In the genomic region with DNA sequence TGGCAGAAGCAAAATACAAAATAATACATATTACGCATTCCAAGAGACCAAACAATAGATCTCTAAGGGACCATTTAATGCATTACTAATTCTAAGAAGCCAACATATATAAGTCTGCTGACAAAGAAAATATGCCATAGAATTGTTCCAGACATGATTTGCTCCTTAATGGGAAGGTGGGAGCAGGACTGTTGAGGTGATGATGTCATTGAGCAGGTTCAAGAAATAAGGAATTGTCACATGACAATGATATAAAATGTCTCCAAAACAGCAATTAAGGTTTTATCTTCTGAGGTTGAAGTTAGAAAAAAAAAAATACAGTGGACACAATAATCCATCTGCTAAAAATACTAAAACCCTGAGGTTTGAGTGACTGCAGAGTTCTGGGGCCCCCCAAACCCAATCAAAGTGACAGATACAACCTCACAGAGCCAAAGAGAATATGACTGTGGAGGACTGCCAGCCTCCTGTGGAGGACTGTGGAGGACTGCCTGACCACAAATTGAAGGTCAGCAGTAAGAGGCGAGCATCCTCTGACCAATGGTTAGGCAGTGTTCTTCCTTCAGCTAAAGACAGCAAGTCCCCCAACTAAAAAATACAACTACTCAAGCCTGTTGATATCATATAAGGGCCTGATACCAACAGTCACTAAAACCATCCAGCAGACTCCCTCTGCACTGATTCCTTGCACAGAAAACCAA, we compare ENCODE assay signal across 18 cellular contexts. TPM values are rescaled to one million over a fixed set of nuclear protein-coding genes. Genes with fewer than 3 reads are reported as not detected.
DNase-seq lines count a peak whose midpoint lies in the region; ATAC-seq, FAIRE-seq and TF ChIP-seq lines count a peak whose summit lies in the region.
"Had no signal": no experiment of that assay in that cellular context is flagged by ENCODE, and none has a peak within 500 bp of the region (broad histone marks: within the 10 kb centered on the region; RNA-seq: fewer than 3 reads in every experiment).

No MANE protein-coding gene starts in this region.

- H3K4me3 ChIP-seq in HepG2 (replicated peaks in 1 of 3; ENCODE audit: insufficient read depth in 1 of 3, low read depth in 2 of 3, low read length in 3 of 3) (no peak overlapping the region), right lobe of liver (no peak overlapping the region), choroid plexus epithelial cell (ENCODE audit: low read depth, low read length) (no peak overlapping the region)
- H3K4me3 ChIP-seq: A549; BLaER1 treated with 17β-estradiol and CSF1 and Interleukin-3, amounts not matched to agents 10 nM and 100 nM had no signal

- no peak for TF ChIP-seq EP300 in HepG2 (IDR thresholded peaks at IDR 0.05; ENCODE audit: low read depth in 2 of 2, low read length in 2 of 2)
- no peak for TF ChIP-seq EP300 in HepG2 (CRISPR knock-in tag; IDR thresholded peaks at IDR 0.05; ENCODE audit: borderline replicate concordance)

- BruUV-seq in HepG2 (replicated peaks; lab: Mats Ljungman, UMichigan) = no TSS peak

- H2AFZ ChIP-seq in HepG2 (ENCODE audit: low read length) = no peak overlapping the region

- intact Hi-C loops in HepG2 (cut with micrococcal nuclease; ENCODE audit: unreplicated experiment) = no loop called here
- intact Hi-C loops in right lobe of liver (cut with DNase I) = no loop called here

- over 99% methylated on average over 2 of the region's 2 CpGs for WGBS in HepG2 (ENCODE audit: low lambda C conversion rate)
- 100% methylated on average over 2 of the region's 2 CpGs for WGBS in right lobe of liver (ENCODE audit: insufficient coverage, low coverage, low lambda C conversion rate, missing lambda C conversion rate)

- H3K4me1 ChIP-seq in HepG2 (ENCODE audit: insufficient read depth, low read length) (no peaks in the 10 kb centered on the region), right lobe of liver (no peaks in the 10 kb centered on the region)
- H3K4me1 ChIP-seq: Caco-2 had no signal

- CTCF ChIA-PET in HepG2 (lab: Yijun Ruan, JAX; ENCODE audit: low intra/inter-chr PET ratio, low total read pairs) = no interaction called here

- POLR2A ChIA-PET in HepG2 (lab: Yijun Ruan, JAX) = no interaction called here

- DNase-seq in HepG2 (ENCODE audit: low spot score) = no peak
- DNase-seq in right lobe of liver = no peak
- peak; percentile 12 for DNase-seq in choroid plexus epithelial cell (ENCODE audit: low read depth)
- DNase-seq in GOT3 (lab: John Stamatoyannopoulos, UW) = no peak
- DNase-seq: AML-193; Caco-2; Calu3; CD4-positive, alpha-beta T cell; CD8-positive, alpha-beta T cell; DMS79 treated with DMSO at 0.1 percent for 48 hours; GF-D8 had no signal

- H3K9me3 ChIP-seq in HepG2 (ENCODE audit: low read length) (no peaks in the 10 kb centered on the region), right lobe of liver (no peaks in the 10 kb centered on the region)
- H3K9me3 ChIP-seq: A549; BLaER1 treated with 17β-estradiol and CSF1 and Interleukin-3, amounts not matched to agents 10 nM and 100 nM; Caco-2 had no signal

- in situ Hi-C loops in HepG2 (cut with HindIII; ENCODE audit: extremely low pct_ligation_motif_present, low pct_unique_long_range_greater_than_20kb) = no loop called here

- H3K9ac ChIP-seq in HepG2 (ENCODE audit: insufficient read depth, low read depth, low read length) = no peak overlapping the region
- H3K9ac ChIP-seq: BLaER1 treated with 17β-estradiol and CSF1 and Interleukin-3, amounts not matched to agents 10 nM and 100 nM had no signal

- FAIRE-seq in HepG2 (lab: Jason Lieb, UNC) = peak; percentile 4
- FAIRE-seq: A549, D721Med, G401.6 had no signal

- H3K27ac ChIP-seq in HepG2 (ENCODE audit: extremely low read length, insufficient read depth, low read length) (no peak overlapping the region), right lobe of liver (no peak overlapping the region)
- H3K27ac ChIP-seq: 22Rv1; BLaER1 treated with 17β-estradiol and CSF1 and Interleukin-3, amounts not matched to agents 10 nM and 100 nM had no signal

- H3K4me2 ChIP-seq in HepG2 (ENCODE audit: low read depth, low read length) = no peak overlapping the region
- H3K4me2 ChIP-seq: BLaER1 treated with 17β-estradiol and CSF1 and Interleukin-3, amounts not matched to agents 10 nM and 100 nM had no signal

- no peaks in the 10 kb centered on the region for H3K79me2 ChIP-seq in HepG2 (ENCODE audit: insufficient read depth, low read length)

- ATAC-seq in HepG2 (no peak), right lobe of liver (no peak)
- ATAC-seq: A549; CD8-positive, alpha-beta T cell had no signal

- H3K27me3 ChIP-seq in HepG2 (ENCODE audit: control insufficient read depth in 1 of 2, insufficient read depth in 2 of 2, low read length in 2 of 2) (no peaks in the 10 kb centered on the region; a peak in 1 of 5 replicates), right lobe of liver (no peaks in the 10 kb centered on the region)
- H3K27me3 ChIP-seq: BLaER1 treated with 17β-estradiol and CSF1 and Interleukin-3, amounts not matched to agents 10 nM and 100 nM had no signal

- TF ChIP-seq RAD21 in HepG2 (CRISPR knock-in tag; IDR thresholded peaks at IDR 0.05) = no peak

- H3K36me3 ChIP-seq in HepG2 (replicated peaks in 1 of 2; ENCODE audit: control insufficient read depth in 1 of 2, insufficient read depth in 2 of 2, low read length in 2 of 2) (no peaks in the 10 kb centered on the region), right lobe of liver (no peaks in the 10 kb centered on the region)

- TF ChIP-seq POLR2A in HepG2 (IDR thresholded peaks at IDR 0.05; ENCODE audit: insufficient read depth in 1 of 2, low read depth in 2 of 2, low read length in 2 of 2) (no peak), right lobe of liver (IDR thresholded peaks at IDR 0.05) (no peak)

- no peaks in the 10 kb centered on the region for H4K20me1 ChIP-seq in HepG2 (ENCODE audit: insufficient read depth, low read length)
- H4K20me1 ChIP-seq: BLaER1 treated with 17β-estradiol and CSF1 and Interleukin-3, amounts not matched to agents 10 nM and 100 nM had no signal

- TF ChIP-seq CTCF in HepG2 (CRISPR knock-in tag; IDR thresholded peaks at IDR 0.05) = no peak
- no peak for TF ChIP-seq CTCF in right lobe of liver (IDR thresholded peaks at IDR 0.05)
- TF ChIP-seq CTCF in choroid plexus epithelial cell (conservative IDR thresholded peaks at IDR 0.05; ENCODE audit: low read depth, low read length) = no peak

RNA-seq across cellular contexts. Expression of a gene that starts 39.0 kb away (rescaled TPM):
- total RNA-seq in HepG2 (2016; rRNA removed; fragmentation: Illumina TruSeq; extraction: Trizol) = 321 and 480 TPM in 2 replicates
- 182 and 204 TPM in 2 replicates for total RNA-seq in HepG2 (2016; cell fraction: cytosol; rRNA removed; fragmentation: Illumina TruSeq; extraction: Trizol; ENCODE audit: low read depth)
- 330 and 503 TPM in 2 replicates for total RNA-seq in HepG2 (2016; cell fraction: insoluble cytoplasmic fraction; rRNA removed; fragmentation: Illumina TruSeq; extraction: Trizol)
- total RNA-seq in HepG2 (2016; cell fraction: membrane; rRNA removed; fragmentation: Illumina TruSeq; extraction: Trizol) = 320 and 325 TPM in 2 replicates
- total RNA-seq in HepG2 (2016; cell fraction: nucleus; rRNA removed; fragmentation: Illumina TruSeq; extraction: Trizol) = 122 and 129 TPM in 2 replicates
- polyA plus RNA-seq in HepG2 (2011; rRNA removed) = 253 and 320 TPM in 2 replicates
- polyA plus RNA-seq in HepG2 (2011; cell fraction: cytosol; rRNA removed) = 433 and 522 TPM in 2 replicates
- polyA plus RNA-seq in HepG2 (2011; cell fraction: nucleus; rRNA removed) = 91.8 and 123 TPM in 2 replicates
- 249 and 333 TPM in 2 replicates for polyA plus RNA-seq in HepG2 (2012)
- polyA plus RNA-seq in HepG2 (2016; cell fraction: cytosol; fragmentation: Illumina TruSeq; extraction: Trizol; ENCODE audit: low read depth) = 294 and 323 TPM in 2 replicates
- polyA plus RNA-seq in HepG2 (2016; cell fraction: insoluble cytoplasmic fraction; fragmentation: Illumina TruSeq; extraction: Trizol; ENCODE audit: low read depth) = 735 and 804 TPM in 2 replicates
- polyA plus RNA-seq in HepG2 (2016; cell fraction: membrane; fragmentation: Illumina TruSeq; extraction: Trizol; ENCODE audit: low read depth) = 428 and 438 TPM in 2 replicates
- polyA plus RNA-seq in HepG2 (2016; cell fraction: nucleus; fragmentation: Illumina TruSeq; extraction: Trizol; ENCODE audit: insufficient read depth, low read depth) = 298 and 310 TPM in 2 replicates
- polyA minus RNA-seq in HepG2 (2011; rRNA and poly(A)+ RNA removed; ENCODE audit: low replicate concordance) = 74.4 and 157 TPM in 2 replicates
- polyA minus RNA-seq in HepG2 (2011; cell fraction: cytosol; rRNA and poly(A)+ RNA removed) = 41.7 and 56.4 TPM in 2 replicates
- polyA minus RNA-seq in HepG2 (2011; cell fraction: nucleus; rRNA and poly(A)+ RNA removed) = 32.9 and 43.8 TPM in 2 replicates
- 100 to 1,000 TPM in 1 of 6 experiments, 10 to 100 TPM in 5; 61.8 to 104 (median 75.6) TPM for total RNA-seq in right lobe of liver

RNA-seq across cellular contexts. Expression of a gene that starts 45.9 kb away (rescaled TPM):
- total RNA-seq in HepG2 (2016; rRNA removed; fragmentation: Illumina TruSeq; extraction: Trizol) (1.2 TPM in 1 of 2 replicates, not detected in the other), right lobe of liver (1 to 10 TPM in 5 of 6 experiments, not detected in 1; 1.3 to 3.1 (median 2.7) TPM)
- total RNA-seq in HepG2 (2016; cell fraction: cytosol; rRNA removed; fragmentation: Illumina TruSeq; extraction: Trizol; ENCODE audit: low read depth) = 0.91 TPM in 1 of 2 replicates, not detected in the other
- total RNA-seq in HepG2 (2016; cell fraction: insoluble cytoplasmic fraction; rRNA removed; fragmentation: Illumina TruSeq; extraction: Trizol) = 0.50 TPM in 1 of 2 replicates, not detected in the other
- not detected in 2 replicates for total RNA-seq in HepG2 (2016; cell fraction: membrane; rRNA removed; fragmentation: Illumina TruSeq; extraction: Trizol)
- 0.88 and 1.6 TPM in 2 replicates for total RNA-seq in HepG2 (2016; cell fraction: nucleus; rRNA removed; fragmentation: Illumina TruSeq; extraction: Trizol)
- 0.74 and 0.92 TPM in 2 replicates for polyA plus RNA-seq in HepG2 (2011; rRNA removed)
- polyA plus RNA-seq in HepG2 (2011; cell fraction: cytosol; rRNA removed) = 0.15 and 0.34 TPM in 2 replicates
- polyA plus RNA-seq in HepG2 (2011; cell fraction: nucleus; rRNA removed) = 26.8 and 42.0 TPM in 2 replicates
- polyA plus RNA-seq in HepG2 (2012) = 3.7 and 5.4 TPM in 2 replicates
- polyA plus RNA-seq in HepG2 (2016; cell fraction: cytosol; fragmentation: Illumina TruSeq; extraction: Trizol; ENCODE audit: low read depth) = not detected in 2 replicates
- polyA plus RNA-seq in HepG2 (2016; cell fraction: insoluble cytoplasmic fraction; fragmentation: Illumina TruSeq; extraction: Trizol; ENCODE audit: low read depth) = not detected in 2 replicates
- polyA plus RNA-seq in HepG2 (2016; cell fraction: membrane; fragmentation: Illumina TruSeq; extraction: Trizol; ENCODE audit: low read depth) = not detected in 2 replicates
- 10.5 and 24.2 TPM in 2 replicates for polyA plus RNA-seq in HepG2 (2016; cell fraction: nucleus; fragmentation: Illumina TruSeq; extraction: Trizol; ENCODE audit: insufficient read depth, low read depth)
- polyA minus RNA-seq in HepG2 (2011; rRNA and poly(A)+ RNA removed; ENCODE audit: low replicate concordance) = 0.30 TPM in 1 of 2 replicates, not detected in the other
- polyA minus RNA-seq in HepG2 (2011; cell fraction: cytosol; rRNA and poly(A)+ RNA removed) = not detected in 2 replicates
- polyA minus RNA-seq in HepG2 (2011; cell fraction: nucleus; rRNA and poly(A)+ RNA removed) = 3.6 and 5.6 TPM in 2 replicates
- total RNA-seq: A172; B cell; CD4-positive, alpha-beta T cell; CD8-positive, alpha-beta T cell had no signal

RNA-seq across cellular contexts. Expression of a gene that starts 46.8 kb away (rescaled TPM):
- total RNA-seq in HepG2 (2016; rRNA removed; fragmentation: Illumina TruSeq; extraction: Trizol) = 1.5 and 3.0 TPM in 2 replicates
- 3.2 and 3.7 TPM in 2 replicates for total RNA-seq in HepG2 (2016; cell fraction: cytosol; rRNA removed; fragmentation: Illumina TruSeq; extraction: Trizol; ENCODE audit: low read depth)
- total RNA-seq in HepG2 (2016; cell fraction: insoluble cytoplasmic fraction; rRNA removed; fragmentation: Illumina TruSeq; extraction: Trizol) = 1.2 and 2.7 TPM in 2 replicates
- 6.5 and 6.6 TPM in 2 replicates for total RNA-seq in HepG2 (2016; cell fraction: membrane; rRNA removed; fragmentation: Illumina TruSeq; extraction: Trizol)
- total RNA-seq in HepG2 (2016; cell fraction: nucleus; rRNA removed; fragmentation: Illumina TruSeq; extraction: Trizol) = 3.2 and 4.8 TPM in 2 replicates
- polyA plus RNA-seq in HepG2 (2011; rRNA removed) = 7.1 and 7.4 TPM in 2 replicates
- polyA plus RNA-seq in HepG2 (2011; cell fraction: cytosol; rRNA removed) = 6.7 TPM in 2 replicates
- 11.2 and 14.1 TPM in 2 replicates for polyA plus RNA-seq in HepG2 (2011; cell fraction: nucleus; rRNA removed)
- 2.5 and 2.9 TPM in 2 replicates for polyA plus RNA-seq in HepG2 (2012)
- 5.9 and 6.1 TPM in 2 replicates for polyA plus RNA-seq in HepG2 (2016; cell fraction: cytosol; fragmentation: Illumina TruSeq; extraction: Trizol; ENCODE audit: low read depth)
- 3.0 and 3.6 TPM in 2 replicates for polyA plus RNA-seq in HepG2 (2016; cell fraction: insoluble cytoplasmic fraction; fragmentation: Illumina TruSeq; extraction: Trizol; ENCODE audit: low read depth)
- 10.2 and 10.3 TPM in 2 replicates for polyA plus RNA-seq in HepG2 (2016; cell fraction: membrane; fragmentation: Illumina TruSeq; extraction: Trizol; ENCODE audit: low read depth)
- 11.8 and 13.3 TPM in 2 replicates for polyA plus RNA-seq in HepG2 (2016; cell fraction: nucleus; fragmentation: Illumina TruSeq; extraction: Trizol; ENCODE audit: insufficient read depth, low read depth)
- polyA minus RNA-seq in HepG2 (2011; rRNA and poly(A)+ RNA removed; ENCODE audit: low replicate concordance) = 2.6 and 8.3 TPM in 2 replicates
- polyA minus RNA-seq in HepG2 (2011; cell fraction: cytosol; rRNA and poly(A)+ RNA removed) = 0.89 and 2.1 TPM in 2 replicates
- 3.4 and 3.5 TPM in 2 replicates for polyA minus RNA-seq in HepG2 (2011; cell fraction: nucleus; rRNA and poly(A)+ RNA removed)
- 1 to 10 TPM in 5 of 6 experiments, under 1 TPM in 1; 0.68 to 3.0 (median 1.9) TPM for total RNA-seq in right lobe of liver
